Comparison of ENCODE assay signal across 23 cellular contexts in the genomic region with DNA sequence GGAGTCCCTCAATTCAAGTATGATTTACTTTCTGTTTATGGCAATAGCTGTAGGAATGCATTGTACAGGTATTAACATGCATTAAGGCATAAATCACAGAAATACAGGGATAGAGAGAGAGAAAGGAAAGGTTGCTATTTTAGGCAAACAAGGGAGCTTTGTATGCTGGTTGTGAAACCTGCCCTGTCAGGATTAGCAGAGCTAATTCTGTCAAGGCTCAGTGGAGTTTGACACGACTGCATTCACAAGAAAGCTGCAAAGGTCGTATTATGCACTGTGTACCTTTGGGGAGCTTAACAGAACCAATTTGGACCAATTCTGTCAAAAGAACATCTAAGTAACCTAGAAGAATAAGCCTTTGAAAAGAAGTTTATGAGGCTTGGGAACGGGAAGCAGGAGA.
DNase-seq lines count a peak whose midpoint lies in the region; ATAC-seq and TF ChIP-seq lines count a peak whose summit lies in the region.
"Had no signal": no experiment of that assay in that cellular context is flagged by ENCODE, and none has a peak within 500 bp of the region (broad histone marks: within the 10 kb centered on the region; RNA-seq: fewer than 3 reads in every experiment).

No MANE protein-coding gene starts in this region.

- no peaks in the 10 kb centered on the region for H3K27me3 ChIP-seq in MM.1S (replicated peaks; ENCODE audit: insufficient read depth, low read length)
- no peaks in the 10 kb centered on the region for H3K27me3 ChIP-seq in foreskin keratinocyte
- H3K27me3 ChIP-seq in psoas muscle (ENCODE audit: insufficient read depth in 3 of 3, low read length in 2 of 3), result no peaks in the 10 kb centered on the region
- H3K27me3 ChIP-seq in aorta (ENCODE audit: control insufficient read depth in 1 of 2, insufficient read depth in 2 of 2, low read length in 1 of 2), result no peaks in the 10 kb centered on the region
- H3K27me3 ChIP-seq: transverse colon had no signal

- H3K27ac ChIP-seq in MM.1S (ENCODE audit: low read length) (no peak overlapping the region), foreskin keratinocyte (peak overlapping the region; percentile 50), psoas muscle (no peak overlapping the region), aorta (ENCODE audit: low read depth in 1 of 2, low read length in 2 of 2) (peak overlapping the region in 1 of 2 donors; percentile 28)
- H3K27ac ChIP-seq: lower lobe of right lung, transverse colon had no signal

- WGBS in psoas muscle, 3 donors, result 21 to 36% (median 32%) methylated on average over 3 of the region's 3 CpGs
- 1 to 5% methylated on average over 3 of the region's 3 CpGs for WGBS in aorta, 2 donors

- H3K79me2 ChIP-seq in MM.1S (ENCODE audit: low read length), result no peaks in the 10 kb centered on the region

- peak overlapping the region; percentile 24; the same call in 1 of the 2 replicates for H3K4me2 ChIP-seq in MM.1S (ENCODE audit: low read depth, low read length)

- no peaks in the 10 kb centered on the region for H3F3A ChIP-seq in MM.1S (ENCODE audit: insufficient read depth, low read length)

- H3K9me2 ChIP-seq in MM.1S (replicated peaks; ENCODE audit: insufficient read depth, low read length), result no peaks in the 10 kb centered on the region

- ATAC-seq in foreskin keratinocyte (peak; percentile 96), GM18519 (IDR thresholded peaks at IDR 0.05; ENCODE audit: low FRiP score, unreplicated experiment) (no peak), psoas muscle (no peak), aorta (ENCODE audit: low FRiP score) (no peak)
- ATAC-seq: activated T-cell treated with anti-CD3 and anti-CD28 coated beads, Interleukin-2, amount 50 U/mL, for 4 hours; lower lobe of right lung; stimulated activated naive B cell treated with anti-CD40 and anti-IgM and Interleukin-4, amounts not matched to agents 10 μg/mL and 1 μg/mL and 100 μg/mL, for 72 hours had no signal

- H3K4me3 ChIP-seq in MM.1S (ENCODE audit: low read length) (no peak overlapping the region), psoas muscle (no peak overlapping the region), aorta (ENCODE audit: low read length in 2 of 2) (peak overlapping the region in 1 of 2 donors; percentile 59)
- H3K4me3 ChIP-seq: lower lobe of right lung, transverse colon had no signal

- H3K9me3 ChIP-seq in MM.1S (replicated peaks; ENCODE audit: insufficient read depth, low read length) (no peaks in the 10 kb centered on the region), psoas muscle (peaks cover 9% of the 10 kb centered on the region), aorta (ENCODE audit: control insufficient read depth, low read length) (no peaks in the 10 kb centered on the region)
- H3K9me3 ChIP-seq: lower lobe of right lung, transverse colon had no signal

- in situ Hi-C loops in KBM-7 (cut with MboI; ENCODE audit: low pct_unique_long_range_greater_than_20kb, low sequenced_read_pairs), result no loop called here

- no peak overlapping the region for H2AFZ ChIP-seq in MM.1S (ENCODE audit: low read length)

- no peaks in the 10 kb centered on the region for H3K4me1 ChIP-seq in MM.1S (ENCODE audit: low read length)
- peaks cover 18% of the 10 kb centered on the region for H3K4me1 ChIP-seq in foreskin keratinocyte
- H3K4me1 ChIP-seq in psoas muscle, result no peaks in the 10 kb centered on the region
- H3K4me1 ChIP-seq in aorta (ENCODE audit: control insufficient read depth in 1 of 2, insufficient read depth in 2 of 2, low read length in 2 of 2), result peaks cover 0 to 1% of the 10 kb centered on the region in 2 donors
- H3K4me1 ChIP-seq: lower lobe of right lung, transverse colon had no signal

- H3K9ac ChIP-seq in MM.1S (ENCODE audit: low read length), result no peak overlapping the region

- H3K36me3 ChIP-seq in MM.1S (replicated peaks; ENCODE audit: insufficient read depth, low read length), result no peaks in the 10 kb centered on the region
- no peaks in the 10 kb centered on the region for H3K36me3 ChIP-seq in psoas muscle (ENCODE audit: insufficient read depth in 1 of 2, low read depth in 1 of 2)
- no peaks in the 10 kb centered on the region for H3K36me3 ChIP-seq in aorta (ENCODE audit: control insufficient read depth in 1 of 2, insufficient read depth in 2 of 2, low read length in 1 of 2)
- H3K36me3 ChIP-seq: lower lobe of right lung, transverse colon had no signal

- intact Hi-C loops in psoas muscle (cut with DNase I), result no loop called here
- intact Hi-C loops in aorta (cut with DNase I), result no loop called here

- TF ChIP-seq CTCF in MM.1S (IDR thresholded peaks at IDR 0.05; ENCODE audit: low read length) (no peak), foreskin keratinocyte (conservative IDR thresholded peaks at IDR 0.05) (no peak), psoas muscle (IDR thresholded peaks at IDR 0.05) (no peak)

- DNase-seq in MM.1S (no peak), astrocyte of the hippocampus (ENCODE audit: low read depth, low spot score) (peak; percentile 37), foreskin keratinocyte (peak; percentile 78 to 90), putamen (ENCODE audit: low spot score) (peak; percentile 52), psoas muscle (no peak), aorta (no peak), KBM-7 (no peak)
- DNase-seq: activated CD4-positive, CD25-positive, alpha-beta regulatory T cell treated with anti-CD3 and anti-CD28 coated beads, Interleukin-2, amount 50 U/mL, for 72 hours; activated naive CD4-positive, alpha-beta T cell treated with anti-CD3 and anti-CD28 coated beads, Interleukin-2, amount 50 U/mL, for 16 hours; activated T-cell treated with anti-CD3 and anti-CD28 coated beads, Interleukin-2, amount 50 U/mL, for 4 hours; anterior cingulate cortex; CD4-positive, alpha-beta T cell; cortex of kidney; DMS79; H7; lower lobe of right lung; NCI-H1092; NCI-H2081; NCI-H446 treated with DMSO at 0.1 percent for 48 hours; stimulated activated CD4-positive, alpha-beta T cell treated with anti-CD3 and anti-CD28 coated beads, Interleukin-1b, Interleukin-23, amount 100 ng/mL, for 48 hours; stimulated activated naive B cell treated with anti-CD40 and anti-IgM and Interleukin-4, amounts not matched to agents 10 μg/mL and 1 μg/mL and 100 μg/mL, for 72 hours; transverse colon had no signal

- no peaks in the 10 kb centered on the region for H4K20me1 ChIP-seq in MM.1S (ENCODE audit: insufficient read depth, low read length)

Comparison
In these comparisons a context has a peak if more than half of its experiments do, and no peak if none do; other contexts are left out.
1. DNase-seq: peak in astrocyte of the hippocampus (single experiment), foreskin keratinocyte (2 of 2) and putamen (single experiment); none in MM.1S (single experiment), psoas muscle (0 of 2), aorta (0 of 2) and KBM-7 (single experiment).